9 cellular contexts compared by ENCODE assay signal in genomic region chr1:218371927-218372672, GRCh38. TPM values are rescaled to one million over a fixed set of nuclear protein-coding genes. Genes with fewer than 3 reads are reported as not detected.
DNase-seq lines count a peak whose midpoint lies in the region; TF ChIP-seq lines count a peak whose summit lies in the region.
"Had no signal": no experiment of that assay in that cellular context is flagged by ENCODE, and none has a peak within 500 bp of the region (broad histone marks: within the 10 kb centered on the region; RNA-seq: fewer than 3 reads in every experiment).

No MANE protein-coding gene starts in this region.

- H3K9ac ChIP-seq in stomach smooth muscle (ENCODE audit: low read length in 2 of 2), result no peak overlapping the region

- DNase-seq in NCI-H1092 (lab: John Stamatoyannopoulos, UW) (peak; percentile 36), inferior parietal cortex (ENCODE audit: extremely low spot score) (peak; percentile 64), CD1c-positive myeloid dendritic cell (ENCODE audit: extremely low spot score) (no peak), Peyer's patch (no peak)
- DNase-seq in activated effector memory CD4-positive, alpha-beta T cell treated with anti-CD3 and anti-CD28 coated beads, Interleukin-2, amount 50 U/mL, for 16 hours, result no peak
- DNase-seq in effector CD8-positive, alpha-beta T cell (lab: John Stamatoyannopoulos, UW), result no peak

- H3K4me1 Mint-ChIP-seq in brain, result peaks cover 68% of the 10 kb centered on the region

- H3K27me3 Mint-ChIP-seq in brain, result no peaks in the 10 kb centered on the region

- peaks cover 10% of the 10 kb centered on the region for H3K36me3 Mint-ChIP-seq in brain

- H3K9me3 Mint-ChIP-seq in brain, result peaks cover 0 to 4% (median 0%) of the 10 kb centered on the region in 5 experiments

- TF ChIP-seq CTCF in brain (conservative IDR thresholded peaks at IDR 0.05), result no peak
- TF ChIP-seq CTCF in Peyer's patch (IDR thresholded peaks at IDR 0.05), result no peak

- no peak overlapping the region for H3K27ac ChIP-seq in stomach smooth muscle (ENCODE audit: low read length)
- H3K27ac ChIP-seq in Peyer's patch, result no peak overlapping the region

- H3K4me3 Mint-ChIP-seq in brain, result peak overlapping the region in 3 of 5 experiments; percentile 27 to 28 (median 27)

- peak overlapping the region in 4 of 5 experiments; percentile 1 to 94 (median 75) for H3K27ac Mint-ChIP-seq in brain

- H3K4me3 ChIP-seq in stomach smooth muscle (ENCODE audit: low read length in 2 of 2) (peak overlapping the region; percentile 34 to 47), Peyer's patch (no peak overlapping the region)

- peaks cover 43% of the 10 kb centered on the region for H3K4me1 ChIP-seq in stomach smooth muscle (ENCODE audit: control insufficient read depth, insufficient read depth, low read length)
- peaks cover 0 to 4% (median 0%) of the 10 kb centered on the region in 4 donors for H3K4me1 ChIP-seq in Peyer's patch

- no peak for TF ChIP-seq POLR2A in Peyer's patch (IDR thresholded peaks at IDR 0.05)

- no peaks in the 10 kb centered on the region for H3K36me3 ChIP-seq in stomach smooth muscle (ENCODE audit: control insufficient read depth in 2 of 2, insufficient read depth in 2 of 2, low read length in 2 of 2)
- H3K36me3 ChIP-seq in Peyer's patch, result no peaks in the 10 kb centered on the region

- H3K9me3 ChIP-seq in stomach smooth muscle (ENCODE audit: control insufficient read depth in 2 of 2, low read length in 2 of 2), result no peaks in the 10 kb centered on the region
- H3K9me3 ChIP-seq in Peyer's patch, result no peaks in the 10 kb centered on the region

- H3K27me3 ChIP-seq in stomach smooth muscle (ENCODE audit: control insufficient read depth in 1 of 2, insufficient read depth in 2 of 2, low read length in 2 of 2) (no peaks in the 10 kb centered on the region), Peyer's patch (no peaks in the 10 kb centered on the region)

RNA-seq across cellular contexts. Expression of gene TGFB2, which starts 27.0 kb away (rescaled TPM):
- 7.8 TPM for polyA plus RNA-seq in brain (ENCODE audit: insufficient read depth, low read depth, low replicate concordance)
- total RNA-seq in Peyer's patch, result 1 to 10 TPM in 1 of 4 donors, under 1 TPM in 2, not detected in 1; 0.28 to 1.7 (median 0.54) TPM
- total RNA-seq: activated CD8-positive, alpha-beta memory T cell treated with anti-CD3 and anti-CD28 coated beads for 36 hours had no signal

Comparison
In these comparisons a context has a peak if more than half of its experiments do, and no peak if none do; other contexts are left out.
1. DNase-seq: peak in NCI-H1092 (single experiment) and inferior parietal cortex (single experiment); none in CD1c-positive myeloid dendritic cell (single experiment), Peyer's patch (0 of 3), activated effector memory CD4-positive, alpha-beta T cell treated with anti-CD3 and anti-CD28 coated beads, Interleukin-2, amount 50 U/mL, for 16 hours (single experiment) and effector CD8-positive, alpha-beta T cell (single experiment).
2. H3K4me3 ChIP-seq: peak in stomach smooth muscle (2 of 2); none in Peyer's patch (0 of 4).